1 cellular context compared by ENCODE assay signal in genomic region chr20:47350691-47351545, GRCh38.
TF ChIP-seq lines count a peak whose summit lies in the region.

No MANE protein-coding gene starts in this region.

TF ChIP-seq in GM23338, 12 proteins besides CTCF, POLR2A, EP300 and RAD21 (continued from another document):
- no peak for TF ChIP-seq ZNF462 (CRISPR knock-in tag; IDR thresholded peaks at IDR 0.05)
- no peak for TF ChIP-seq ZNF331 (CRISPR knock-in tag; IDR thresholded peaks at IDR 0.05; ENCODE audit: low read depth)
- TF ChIP-seq EZH2phosphoT487 (IDR thresholded peaks at IDR 0.05; ENCODE audit: unreplicated experiment) = no peak
- TF ChIP-seq STAT1 (IDR thresholded peaks at IDR 0.05; ENCODE audit: unreplicated experiment) = no peak
- TF ChIP-seq JUNB (IDR thresholded peaks at IDR 0.05; ENCODE audit: unreplicated experiment) = no peak
- no peak for TF ChIP-seq REST (IDR thresholded peaks at IDR 0.05; ENCODE audit: unreplicated experiment)
- no peak for TF ChIP-seq CREB1 (CRISPR knock-in tag; IDR thresholded peaks at IDR 0.05; ENCODE audit: low read depth)
- no peak for TF ChIP-seq ZNF114 (CRISPR knock-in tag; IDR thresholded peaks at IDR 0.05)
TF ChIP-seq in GM23338: peak in this region for 0.
